In the genomic region with DNA sequence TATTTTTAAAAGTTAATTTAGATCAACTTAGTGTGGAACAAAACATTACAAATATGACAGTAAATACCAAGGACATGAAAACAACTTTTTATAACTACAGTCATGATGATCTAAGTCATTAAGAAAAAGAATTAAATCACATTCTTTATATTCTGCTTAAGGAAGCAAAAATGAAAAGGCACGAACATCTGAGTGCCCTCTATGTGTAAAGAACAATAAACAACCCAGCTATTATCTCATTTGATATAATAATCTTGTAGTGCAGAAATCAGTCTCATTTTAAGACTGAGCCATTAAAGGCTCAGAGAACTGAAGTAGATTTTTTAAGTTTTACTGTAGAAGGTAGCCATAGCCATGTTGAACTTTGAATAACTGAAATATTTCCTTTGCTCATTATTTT, we compare ENCODE assay signal across 20 cellular contexts.
"Had no signal": no experiment of that assay in that cellular context is flagged by ENCODE, and none has a peak within 500 bp of the region (broad histone marks: within the 10 kb centered on the region; RNA-seq: fewer than 3 reads in every experiment).

No MANE protein-coding gene starts in this region.

- H3K27ac ChIP-seq: cardiac muscle cell, neutrophil, ovary, WERI-Rb-1 had no signal

- ATAC-seq: activated CD8-positive, alpha-beta memory T cell treated with anti-CD3 and anti-CD28 coated beads, Interleukin-2, amount 10 ng/mL, durations not matched to agents 7 days and 5 days; activated CD8-positive, alpha-beta T cell treated with anti-CD3 and anti-CD28 coated beads for 36 hours; activated naive CD8-positive, alpha-beta T cell treated with anti-CD3 and anti-CD28 coated beads, Interleukin-2, amount 50 U/mL, for 24 hours; right cardiac atrium had no signal

- DNase-seq: activated CD4-positive, alpha-beta T cell treated with anti-CD3 and anti-CD28 coated beads, Interleukin-2, amount 10 ng/mL, durations not matched to agents 7 days and 5 days; activated CD4-positive, CD25-positive, alpha-beta regulatory T cell treated with anti-CD3 and anti-CD28 coated beads, Interleukin-2, amount 50 U/mL, for 72 hours; activated CD8-positive, alpha-beta memory T cell treated with anti-CD3 and anti-CD28 coated beads, Interleukin-2, amount 10 ng/mL, durations not matched to agents 7 days and 5 days; activated CD8-positive, alpha-beta T cell treated with anti-CD3 and anti-CD28 coated beads for 36 hours; activated gamma-delta T cell; activated naive CD4-positive, alpha-beta T cell treated with anti-CD3 and anti-CD28 coated beads, Interleukin-2, amount 50 U/mL, for 16 hours; activated naive CD8-positive, alpha-beta T cell treated with anti-CD3 and anti-CD28 coated beads, Interleukin-2, amount 50 U/mL, for 24 hours; activated T-cell treated with anti-CD3 and anti-CD28 coated beads for 4 hours; foreskin fibroblast; hippocampal formation; ovary; right cardiac atrium; stimulated activated CD4-positive, alpha-beta T cell treated with anti-CD3 and anti-CD28 coated beads, Interleukin-4, amount 100 ng/mL, for 24 hours; stimulated activated naive CD4-positive, alpha-beta T cell treated with Interleukin-2 at 50 U/mL for 16 hours; T-helper 2 cell; WERI-Rb-1 had no signal

- FAIRE-seq: TTC549 had no signal

- H3K9me3 Mint-ChIP-seq: activated CD4-positive, alpha-beta T cell treated with anti-CD3 and anti-CD28 coated beads, Interleukin-2, amount 10 ng/mL, durations not matched to agents 7 days and 5 days; activated CD8-positive, alpha-beta T cell treated with anti-CD3 and anti-CD28 coated beads for 36 hours; activated naive CD8-positive, alpha-beta T cell treated with anti-CD3 and anti-CD28 coated beads, Interleukin-2, amount 50 U/mL, for 24 hours; nephron had no signal

- H3K4me1 Mint-ChIP-seq: activated CD4-positive, alpha-beta T cell treated with anti-CD3 and anti-CD28 coated beads, Interleukin-2, amount 10 ng/mL, durations not matched to agents 7 days and 5 days; nephron had no signal

- H3K9me3 ChIP-seq: neutrophil, ovary had no signal

- H3K27ac Mint-ChIP-seq: activated CD4-positive, alpha-beta T cell treated with anti-CD3 and anti-CD28 coated beads, Interleukin-2, amount 10 ng/mL, durations not matched to agents 7 days and 5 days; activated CD8-positive, alpha-beta memory T cell treated with anti-CD3 and anti-CD28 coated beads, Interleukin-2, amount 10 ng/mL, durations not matched to agents 7 days and 5 days; activated CD8-positive, alpha-beta T cell treated with anti-CD3 and anti-CD28 coated beads for 36 hours; activated naive CD8-positive, alpha-beta T cell treated with anti-CD3 and anti-CD28 coated beads, Interleukin-2, amount 50 U/mL, for 24 hours; nephron had no signal

- H3K4me3 Mint-ChIP-seq: activated CD4-positive, alpha-beta T cell treated with anti-CD3 and anti-CD28 coated beads, Interleukin-2, amount 10 ng/mL, durations not matched to agents 7 days and 5 days; activated CD8-positive, alpha-beta memory T cell treated with anti-CD3 and anti-CD28 coated beads, Interleukin-2, amount 10 ng/mL, durations not matched to agents 7 days and 5 days; activated CD8-positive, alpha-beta T cell treated with anti-CD3 and anti-CD28 coated beads for 36 hours; activated naive CD8-positive, alpha-beta T cell treated with anti-CD3 and anti-CD28 coated beads, Interleukin-2, amount 50 U/mL, for 24 hours; nephron had no signal

- H3K36me3 ChIP-seq: cardiac muscle cell, neutrophil, ovary, WERI-Rb-1 had no signal

- H3K4me3 ChIP-seq: cardiac muscle cell, ovary had no signal

- H3K36me3 Mint-ChIP-seq: activated CD8-positive, alpha-beta memory T cell treated with anti-CD3 and anti-CD28 coated beads, Interleukin-2, amount 10 ng/mL, durations not matched to agents 7 days and 5 days had no signal

- H3K27me3 ChIP-seq: cardiac muscle cell, ovary had no signal
